ENCODE assay signal across 14 cellular contexts in the genomic region with DNA sequence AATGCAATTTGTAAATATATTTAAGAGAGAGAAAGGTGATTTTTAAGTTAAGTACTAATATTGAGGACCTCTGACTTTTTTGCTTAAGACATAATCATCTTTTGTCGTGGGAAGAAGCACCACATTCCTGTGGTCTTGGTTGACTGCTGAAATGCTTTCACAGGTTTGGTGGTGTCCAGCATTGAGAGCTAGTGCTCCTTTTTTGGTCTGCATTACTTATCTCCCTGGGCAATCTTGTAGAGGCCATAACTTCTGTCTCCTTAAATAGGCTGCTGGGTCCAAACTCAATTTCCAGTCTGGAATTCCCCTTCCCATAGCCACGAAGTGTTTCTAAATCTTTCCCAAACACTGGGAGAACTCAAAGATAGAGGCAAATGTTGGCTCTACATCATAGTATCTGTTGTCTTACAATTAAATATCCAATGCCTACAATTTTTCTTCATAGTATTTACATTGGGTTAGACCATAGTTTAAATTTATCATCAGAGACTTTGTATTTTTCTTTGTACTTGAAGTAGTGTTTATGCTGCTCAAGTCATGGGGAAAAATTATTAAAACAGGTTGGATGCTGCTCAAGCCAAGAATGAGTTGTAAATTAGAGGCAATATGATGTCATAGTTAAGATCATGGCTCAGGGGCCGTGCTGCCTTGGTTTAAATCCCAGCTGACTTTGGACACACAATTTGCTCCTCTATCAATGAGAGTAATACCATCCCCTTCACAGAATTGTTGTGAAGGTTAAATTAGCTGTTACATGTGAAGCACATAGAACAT.
A peak's percentile ranks its signal among the peaks of the same experiment; 100 is the strongest.
DNase-seq lines count a peak whose midpoint lies in the region; ATAC-seq and TF ChIP-seq lines count a peak whose summit lies in the region.
"Had no signal": no experiment of that assay in that cellular context is flagged by ENCODE, and none has a peak within 500 bp of the region (broad histone marks: within the 10 kb centered on the region; RNA-seq: fewer than 3 reads in every experiment).

No MANE protein-coding gene starts in this region.

- no peaks in the 10 kb centered on the region for H3K27me3 ChIP-seq in muscle layer of duodenum (ENCODE audit: low read depth, low read length)
- H3K27me3 ChIP-seq: neutrophil had no signal

- no peaks in the 10 kb centered on the region for H3K4me1 ChIP-seq in muscle layer of duodenum (ENCODE audit: control insufficient read depth in 1 of 2, insufficient read depth in 2 of 2, low read length in 2 of 2)

- no peak overlapping the region for H3K4me3 Mint-ChIP-seq in chondrocyte (ENCODE audit: unreplicated experiment)
- H3K4me3 Mint-ChIP-seq: T-helper 1 cell treated with Interleukin-12 subunit alpha and Interleukin-12 subunit beta and Interleukin-4 antibody, amounts not matched to agents 30 μg/mL and 1 μg/mL, for 36 hours had no signal

- TF ChIP-seq CTCF in AG09309 (IDR thresholded peaks at IDR 0.05; ENCODE audit: control insufficient read depth, insufficient read depth, low read depth, low read length, missing control alignments) (no peak), chondrocyte (IDR thresholded peaks at IDR 0.05) (no peak)

- peak overlapping the region; percentile 14 for H3K27ac ChIP-seq in muscle layer of duodenum (ENCODE audit: low read length)
- H3K27ac ChIP-seq: neutrophil had no signal

- ATAC-seq in HG03045 (IDR thresholded peaks at IDR 0.05; ENCODE audit: unreplicated experiment) (no peak), GM18858 (IDR thresholded peaks at IDR 0.05; ENCODE audit: unreplicated experiment) (no peak)

- H3K9me3 Mint-ChIP-seq in chondrocyte (ENCODE audit: low read depth) = peaks cover 2% of the 10 kb centered on the region

- H3K27me3 Mint-ChIP-seq in chondrocyte (ENCODE audit: low read depth) = no peaks in the 10 kb centered on the region

- peak; percentile 88 for DNase-seq in AG09309 (ENCODE audit: low read depth)
- DNase-seq in LHCN-M2 (ENCODE audit: low read depth) = peak; percentile 84
- DNase-seq in chondrocyte (ENCODE audit: low spot score) = no peak
- DNase-seq in activated naive CD4-positive, alpha-beta T cell treated with anti-CD3 and anti-CD28 coated beads, Interleukin-2, amount 50 U/mL, for 16 hours = no peak
- DNase-seq in mucosa of gallbladder (ENCODE audit: low spot score) = no peak
- DNase-seq: activated CD4-positive, alpha-beta T cell treated with anti-CD3 and anti-CD28 coated beads for 48 hours; left cardiac atrium; NCI-H2171 treated with DMSO at 0.1 percent for 48 hours had no signal

- H3K4me3 ChIP-seq in AG09309 (ENCODE audit: control insufficient read depth, low read depth, low read length) (no peak overlapping the region), muscle layer of duodenum (ENCODE audit: low read depth in 1 of 2, low read length in 2 of 2) (no peak overlapping the region)

- H3K9me3 ChIP-seq in muscle layer of duodenum (ENCODE audit: control insufficient read depth in 1 of 2, low read length in 2 of 2) = no peaks in the 10 kb centered on the region
- H3K9me3 ChIP-seq: neutrophil had no signal

- H3K36me3 Mint-ChIP-seq in chondrocyte (ENCODE audit: low read depth) = no peaks in the 10 kb centered on the region

- peak overlapping the region; percentile 86 for H3K27ac Mint-ChIP-seq in chondrocyte (ENCODE audit: unreplicated experiment)
- H3K27ac Mint-ChIP-seq: activated T-helper 2 cell treated with anti-CD3 and anti-CD28 coated beads, Interferon-gamma antibody, Interleukin-2, Interleukin-4, amounts not matched to agents 10 μg/mL and 5 μg/mL and 100 μg/mL, durations not matched to agents 14 hours and 24 hours and 36 hours; T-helper 1 cell treated with Interleukin-12 subunit alpha and Interleukin-12 subunit beta and Interleukin-4 antibody, amounts not matched to agents 30 μg/mL and 1 μg/mL, for 36 hours had no signal

- H3K36me3 ChIP-seq in muscle layer of duodenum (ENCODE audit: control insufficient read depth in 1 of 2, insufficient read depth in 2 of 2, low read length in 2 of 2) = no peaks in the 10 kb centered on the region
- H3K36me3 ChIP-seq: neutrophil had no signal

- H3K4me1 Mint-ChIP-seq in chondrocyte (ENCODE audit: low read depth) = peaks cover 75% of the 10 kb centered on the region

Comparison
In these comparisons a context has a peak if more than half of its experiments do, and no peak if none do; other contexts are left out.
1. DNase-seq: peak in AG09309 (single experiment) and LHCN-M2 (single experiment); none in chondrocyte (single experiment), activated naive CD4-positive, alpha-beta T cell treated with anti-CD3 and anti-CD28 coated beads, Interleukin-2, amount 50 U/mL, for 16 hours (single experiment) and mucosa of gallbladder (single experiment).